In the genomic region with DNA sequence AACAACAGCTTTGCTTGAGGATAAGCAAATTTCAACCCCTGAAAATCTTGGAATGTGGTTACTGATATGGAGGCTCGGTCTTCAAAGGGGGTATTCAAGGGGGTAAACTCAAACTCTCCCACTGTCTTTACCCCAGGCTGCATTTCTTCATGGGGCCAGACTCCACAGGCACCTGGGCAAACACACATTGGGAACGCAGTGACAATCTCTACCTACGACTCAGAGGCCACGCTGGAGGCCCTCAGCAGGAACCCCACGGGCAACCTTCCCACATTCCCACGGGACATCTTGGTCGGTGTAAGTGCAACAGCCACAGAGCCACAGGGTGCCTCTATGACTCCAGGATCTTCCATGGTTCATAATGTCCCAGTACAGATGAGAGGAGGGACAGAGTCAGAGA, we compare ENCODE assay signal across 16 cellular contexts. TPM values are rescaled to one million over a fixed set of nuclear protein-coding genes. Genes with fewer than 3 reads are reported as not detected.
DNase-seq lines count a peak whose midpoint lies in the region; ATAC-seq and TF ChIP-seq lines count a peak whose summit lies in the region.
"Had no signal": no experiment of that assay in that cellular context is flagged by ENCODE, and none has a peak within 500 bp of the region (broad histone marks: within the 10 kb centered on the region; RNA-seq: fewer than 3 reads in every experiment).

No MANE protein-coding gene starts in this region.

- H3K27me3 Mint-ChIP-seq in glutamatergic neuron (ENCODE audit: unreplicated experiment) (peaks cover 14% of the 10 kb centered on the region), endothelial cell (ENCODE audit: unreplicated experiment) (peaks cover 15% of the 10 kb centered on the region)

- no peak overlapping the region for H3K9ac ChIP-seq in DND-41 (ENCODE audit: low read depth, low read length)

- H3K4me3 ChIP-seq in DND-41 (ENCODE audit: low read depth in 1 of 2, low read length in 2 of 2): no peak overlapping the region
- H3K4me3 ChIP-seq in PC-9: no peak overlapping the region

- H3K27me3 ChIP-seq in DND-41 (ENCODE audit: insufficient read depth, low read length, poor library complexity) (no peaks in the 10 kb centered on the region), PC-9 (ENCODE audit: insufficient read depth, low read depth) (no peaks in the 10 kb centered on the region)

- H3K36me3 Mint-ChIP-seq in glutamatergic neuron (ENCODE audit: unreplicated experiment) (peaks cover 16% of the 10 kb centered on the region), endothelial cell (ENCODE audit: low read depth, unreplicated experiment) (peaks cover 19% of the 10 kb centered on the region)

- H3K9me3 Mint-ChIP-seq in glutamatergic neuron (ENCODE audit: unreplicated experiment) (peaks cover 20% of the 10 kb centered on the region), endothelial cell (ENCODE audit: unreplicated experiment) (no peaks in the 10 kb centered on the region)
- H3K9me3 Mint-ChIP-seq: activated naive CD4-positive, alpha-beta T cell treated with anti-CD3 and anti-CD28 coated beads, Interleukin-2, amount 50 U/mL, for 72 hours had no signal

- no peaks in the 10 kb centered on the region for H3K9me2 ChIP-seq in PC-9 (ENCODE audit: insufficient read depth)

- peaks cover 23% of the 10 kb centered on the region for H3K36me3 ChIP-seq in DND-41 (ENCODE audit: insufficient read depth, low read length)
- H3K36me3 ChIP-seq in PC-9 (ENCODE audit: low read depth): peaks cover 7% of the 10 kb centered on the region; the same call in 1 of the 2 replicates

- ATAC-seq in DND-41 (ENCODE audit: insufficient read depth, low read depth): no peak
- ATAC-seq: activated naive CD4-positive, alpha-beta T cell treated with anti-CD3 and anti-CD28 coated beads, Interleukin-2, amount 50 U/mL, for 72 hours had no signal

- BruUV-seq in PC-9 (replicated peaks; lab: Mats Ljungman, UMichigan): no TSS peak

- H3K27ac ChIP-seq in 22Rv1: peak overlapping the region; percentile 89; the same call in 1 of the 2 replicates
- peak overlapping the region; percentile 14; the same call in 1 of the 2 replicates for H3K27ac ChIP-seq in DND-41 (ENCODE audit: low read length)
- H3K27ac ChIP-seq in PC-9: no peak overlapping the region

- H4K20me1 ChIP-seq in DND-41 (ENCODE audit: insufficient read depth, low read length) (peaks cover 26% of the 10 kb centered on the region), PC-9 (ENCODE audit: insufficient read depth) (peaks cover 14% of the 10 kb centered on the region)

- H3F3A ChIP-seq in PC-9 (ENCODE audit: insufficient read depth, low read depth): peaks cover 36% of the 10 kb centered on the region

- DNase-seq in DND-41 (no peak), PC-9 (no peak), glutamatergic neuron (no peak), endothelial cell (ENCODE audit: low spot score) (no peak), RPMI8226 (no peak), cerebellar cortex (ENCODE audit: low spot score) (no peak)
- no peak for DNase-seq in stimulated activated naive CD4-positive, alpha-beta T cell (lab: John Stamatoyannopoulos, UW)
- DNase-seq: AML-193; caudate nucleus; EL; kidney; NCI-H1105 treated with DMSO at 0.1 percent for 48 hours; NCI-H446; stimulated activated CD4-positive, alpha-beta T cell treated with anti-CD3 and anti-CD28 coated beads, Interleukin-1b, Interleukin-23, amount 100 ng/mL, for 48 hours had no signal

- H3K4me3 Mint-ChIP-seq in glutamatergic neuron (ENCODE audit: unreplicated experiment): peak overlapping the region; percentile 25
- no peak overlapping the region for H3K4me3 Mint-ChIP-seq in endothelial cell (ENCODE audit: unreplicated experiment)

- intact Hi-C loops in PC-9 (cut with micrococcal nuclease; ENCODE audit: unreplicated experiment): no loop called here

- H3K4me1 Mint-ChIP-seq in glutamatergic neuron (ENCODE audit: low read depth, unreplicated experiment) (peaks cover 14% of the 10 kb centered on the region), endothelial cell (ENCODE audit: unreplicated experiment) (peaks cover 30% of the 10 kb centered on the region)

- H2AFZ ChIP-seq in DND-41 (ENCODE audit: low read depth, low read length): no peak overlapping the region
- no peak overlapping the region for H2AFZ ChIP-seq in PC-9

- H3K27ac Mint-ChIP-seq in glutamatergic neuron (ENCODE audit: unreplicated experiment) (no peak overlapping the region), endothelial cell (ENCODE audit: unreplicated experiment) (no peak overlapping the region)

- TF ChIP-seq CTCF in 22Rv1 (IDR thresholded peaks at IDR 0.05) (no peak), DND-41 (IDR thresholded peaks at IDR 0.05; ENCODE audit: borderline replicate concordance, extremely low read depth, low read length, poor library complexity, severe bottlenecking) (no peak), PC-9 (conservative IDR thresholded peaks at IDR 0.05) (no peak), glutamatergic neuron (IDR thresholded peaks at IDR 0.05; ENCODE audit: partially characterized antibody, unreplicated experiment) (no peak), endothelial cell (IDR thresholded peaks at IDR 0.05; ENCODE audit: unreplicated experiment) (no peak)

- H3K9me3 ChIP-seq in DND-41 (ENCODE audit: insufficient read depth, low read length, severe bottlenecking): no peaks in the 10 kb centered on the region
- H3K9me3 ChIP-seq in PC-9 (ENCODE audit: insufficient read depth, low read depth): no peaks in the 10 kb centered on the region

- H3K4me1 ChIP-seq in DND-41 (ENCODE audit: insufficient read depth, low read length) (peaks cover 27% of the 10 kb centered on the region), PC-9 (replicated peaks; ENCODE audit: insufficient read depth) (peaks cover 43% of the 10 kb centered on the region)

- CTCF ChIA-PET in PC-9 (lab: Charles Lee): no interaction called here

- POLR2A ChIA-PET in PC-9 (lab: Charles Lee; ENCODE audit: unreplicated experiment): no interaction called here

- peak overlapping the region; percentile 67 for H3K4me2 ChIP-seq in DND-41 (ENCODE audit: insufficient read depth, low read length)
- H3K4me2 ChIP-seq in PC-9: peak overlapping the region; percentile 93

- H3K79me2 ChIP-seq in DND-41 (ENCODE audit: insufficient read depth, low read length) (peaks cover 30% of the 10 kb centered on the region), PC-9 (ENCODE audit: low read depth) (peaks cover 29% of the 10 kb centered on the region)

RNA-seq across cellular contexts. Expression of gene INSIG1, which starts 2.2 kb away (rescaled TPM):
- total RNA-seq in PC-9 (2021) (75.7 and 103 TPM in 2 replicates), glutamatergic neuron (ENCODE audit: unreplicated experiment) (95.2 TPM), endothelial cell (ENCODE audit: unreplicated experiment) (53.1 TPM)
